8 cellular contexts compared by ENCODE assay signal in the genomic region with DNA sequence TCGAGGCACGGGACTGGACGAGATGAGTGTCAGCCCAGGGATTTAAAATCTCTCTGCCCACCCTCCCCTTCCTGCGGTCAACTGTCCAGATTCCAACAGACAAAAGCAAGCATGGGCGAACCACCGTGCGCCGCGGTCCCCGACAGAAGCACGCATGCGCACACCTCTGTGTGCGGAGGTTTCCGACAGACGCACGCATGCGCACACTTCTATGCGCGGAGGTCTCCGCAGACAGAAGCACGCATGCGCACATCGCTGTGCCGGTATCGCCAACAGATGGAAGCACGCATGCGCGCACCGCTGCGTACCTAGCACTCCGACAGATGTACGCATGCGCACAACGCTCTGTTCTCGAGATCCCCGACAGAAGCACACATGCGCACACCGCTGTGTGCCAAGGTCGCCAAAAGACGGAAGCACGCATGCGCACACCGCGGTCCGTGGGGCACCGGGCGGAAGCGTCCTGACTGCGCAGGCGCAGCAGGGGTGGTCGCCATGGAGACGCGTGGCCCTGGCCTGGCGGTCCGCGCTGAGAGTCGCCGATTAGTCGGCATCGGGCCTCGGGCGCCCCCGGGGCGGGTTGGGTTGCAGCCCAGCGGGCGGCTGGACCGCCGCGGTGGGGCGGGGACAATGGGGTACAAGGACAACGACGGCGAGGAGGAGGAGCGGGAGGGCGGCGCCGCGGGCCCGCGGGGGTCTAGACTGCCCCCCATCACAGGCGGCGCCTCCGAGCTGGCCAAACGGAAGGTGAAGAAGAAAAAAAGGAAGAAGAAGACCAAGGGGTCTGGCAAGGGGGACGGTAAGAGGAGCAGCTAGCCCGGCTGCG. TPM values are rescaled to one million over a fixed set of nuclear protein-coding genes. Genes with fewer than 3 reads are reported as not detected.
DNase-seq lines count a peak whose midpoint lies in the region; ATAC-seq lines count a peak whose summit lies in the region.

No MANE protein-coding gene starts in this region.

- peaks cover 34% of the 10 kb centered on the region for H3K36me3 Mint-ChIP-seq in effector memory CD8-positive, alpha-beta T cell (ENCODE audit: insufficient read depth)

- peaks cover 41 to 44% of the 10 kb centered on the region in 2 donors for H3K4me1 Mint-ChIP-seq in effector memory CD8-positive, alpha-beta T cell (ENCODE audit: low read depth in 2 of 2)

- DNase-seq in COLO829 (ENCODE audit: low spot score) (peak; percentile 100), HT-29 (ENCODE audit: low spot score) (peak; percentile 98), NOMO-1 (lab: John Stamatoyannopoulos, UW; ENCODE audit: unreplicated experiment in 2 of 2) (peak; percentile 96 to 100), medulla oblongata (ENCODE audit: extremely low spot score) (peak; percentile 99)
- peak; percentile 99 for DNase-seq in activated CD8-positive, alpha-beta memory T cell treated with anti-CD3 and anti-CD28 coated beads for 48 hours (ENCODE audit: low read depth in 2 of 3, low spot score in 2 of 3)
- DNase-seq in effector memory CD8-positive, alpha-beta T cell, result peak; percentile 97 to 99 (median 98)
- peak; percentile 97 to 99 (median 98) for DNase-seq in stimulated activated CD4-positive, alpha-beta T cell treated with anti-CD3 and anti-CD28 coated beads, TNF-alpha, amount 100 ng/mL, for 48 hours (ENCODE audit: low read depth in 3 of 3)

- peak overlapping the region; percentile 91 to 96 for H3K27ac Mint-ChIP-seq in effector memory CD8-positive, alpha-beta T cell

- H3K4me3 Mint-ChIP-seq in effector memory CD8-positive, alpha-beta T cell, result peak overlapping the region; percentile 82 to 84

- ATAC-seq in GM21360 (IDR thresholded peaks at IDR 0.05; ENCODE audit: unreplicated experiment), result peak; percentile 74
- peak; percentile 34 for ATAC-seq in effector memory CD8-positive, alpha-beta T cell (replicated peaks)

- H3K27me3 Mint-ChIP-seq in effector memory CD8-positive, alpha-beta T cell, result no peaks in the 10 kb centered on the region

- no peaks in the 10 kb centered on the region for H3K9me3 Mint-ChIP-seq in effector memory CD8-positive, alpha-beta T cell

RNA-seq across cellular contexts. Expression of a gene that starts 35.7 kb away (rescaled TPM):
- total RNA-seq in HT-29 (2014; rRNA removed; shearing (Covaris generic)), result not detected in 2 replicates

RNA-seq across cellular contexts. Expression of a gene that starts 57.5 kb away (rescaled TPM):
- total RNA-seq in HT-29 (2014; rRNA removed; shearing (Covaris generic)), result 26.7 and 33.7 TPM in 2 replicates

Comparison
In these comparisons a context has a peak if more than half of its experiments do, and no peak if none do; other contexts are left out.
1. Peak in every context shown above with its lines: DNase-seq and ATAC-seq.